In genomic region chr17:67784364-67785121, GRCh38 we compare ENCODE assay signal across 1 cellular context.
TF ChIP-seq lines count a peak whose summit lies in the region.

No MANE protein-coding gene starts in this region.

TF ChIP-seq in K562, 482 proteins besides CTCF, POLR2A, EP300 and RAD21 (continued from another document and continues in another):
- TF ChIP-seq, protein P1, sequence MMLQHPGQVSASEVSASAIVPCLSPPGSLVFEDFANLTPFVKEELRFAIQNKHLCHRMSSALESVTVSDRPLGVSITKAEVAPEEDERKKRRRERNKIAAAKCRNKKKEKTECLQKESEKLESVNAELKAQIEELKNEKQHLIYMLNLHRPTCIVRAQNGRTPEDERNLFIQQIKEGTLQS (IDR thresholded peaks at IDR 0.05): peak; percentile 18; the same call in 1 of the 2 replicates
- TF ChIP-seq, protein P1 (CRISPR knock-in tag; conservative IDR thresholded peaks at IDR 0.05): no peak
- peak; percentile 92 for TF ChIP-seq NCOR1 (IDR thresholded peaks at IDR 0.05)
- TF ChIP-seq GABPB2 (CRISPR knock-in tag; conservative IDR thresholded peaks at IDR 0.05): no peak
- TF ChIP-seq MCM5 (IDR thresholded peaks at IDR 0.05; ENCODE audit: low read depth): no peak
- TF ChIP-seq SRSF3 (IDR thresholded peaks at IDR 0.05; ENCODE audit: insufficient read depth, low read length): no peak
- no peak for TF ChIP-seq ZNF57 (CRISPR knock-in tag; IDR thresholded peaks at IDR 0.05)
- no peak for TF ChIP-seq CEBPZ (IDR thresholded peaks at IDR 0.05; ENCODE audit: borderline replicate concordance, low read depth, low read length)
- TF ChIP-seq, protein P2, sequence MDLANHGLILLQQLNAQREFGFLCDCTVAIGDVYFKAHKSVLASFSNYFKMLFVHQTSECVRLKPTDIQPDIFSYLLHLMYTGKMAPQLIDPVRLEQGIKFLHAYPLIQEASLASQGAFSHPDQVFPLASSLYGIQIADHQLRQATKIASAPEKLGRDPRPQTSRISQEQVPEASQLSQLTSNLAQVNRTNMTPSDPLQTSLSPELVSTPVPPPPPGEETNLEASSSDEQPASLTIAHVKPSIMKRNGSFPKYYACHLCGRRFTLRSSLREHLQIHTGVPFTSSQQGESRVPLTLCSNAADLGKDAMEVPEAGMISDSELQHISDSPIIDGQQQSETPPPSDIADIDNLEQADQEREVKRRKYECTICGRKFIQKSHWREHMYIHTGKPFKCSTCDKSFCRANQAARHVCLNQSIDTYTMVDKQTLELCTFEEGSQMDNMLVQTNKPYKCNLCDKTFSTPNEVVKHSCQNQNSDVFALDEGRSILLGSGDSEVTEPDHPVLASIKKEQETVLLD (IDR thresholded peaks at IDR 0.05): 0 out of 2 replicates have a peak, but pooled peaks have one; percentile 37
- TF ChIP-seq ZNF77 (CRISPR knock-in tag; IDR thresholded peaks at IDR 0.05): no peak
- TF ChIP-seq ZNF311 (CRISPR knock-in tag; IDR thresholded peaks at IDR 0.05): no peak
- no peak for TF ChIP-seq SAFB2 (IDR thresholded peaks at IDR 0.05; ENCODE audit: borderline replicate concordance, low read depth, low read length, severe bottlenecking)
- TF ChIP-seq, protein P3, sequence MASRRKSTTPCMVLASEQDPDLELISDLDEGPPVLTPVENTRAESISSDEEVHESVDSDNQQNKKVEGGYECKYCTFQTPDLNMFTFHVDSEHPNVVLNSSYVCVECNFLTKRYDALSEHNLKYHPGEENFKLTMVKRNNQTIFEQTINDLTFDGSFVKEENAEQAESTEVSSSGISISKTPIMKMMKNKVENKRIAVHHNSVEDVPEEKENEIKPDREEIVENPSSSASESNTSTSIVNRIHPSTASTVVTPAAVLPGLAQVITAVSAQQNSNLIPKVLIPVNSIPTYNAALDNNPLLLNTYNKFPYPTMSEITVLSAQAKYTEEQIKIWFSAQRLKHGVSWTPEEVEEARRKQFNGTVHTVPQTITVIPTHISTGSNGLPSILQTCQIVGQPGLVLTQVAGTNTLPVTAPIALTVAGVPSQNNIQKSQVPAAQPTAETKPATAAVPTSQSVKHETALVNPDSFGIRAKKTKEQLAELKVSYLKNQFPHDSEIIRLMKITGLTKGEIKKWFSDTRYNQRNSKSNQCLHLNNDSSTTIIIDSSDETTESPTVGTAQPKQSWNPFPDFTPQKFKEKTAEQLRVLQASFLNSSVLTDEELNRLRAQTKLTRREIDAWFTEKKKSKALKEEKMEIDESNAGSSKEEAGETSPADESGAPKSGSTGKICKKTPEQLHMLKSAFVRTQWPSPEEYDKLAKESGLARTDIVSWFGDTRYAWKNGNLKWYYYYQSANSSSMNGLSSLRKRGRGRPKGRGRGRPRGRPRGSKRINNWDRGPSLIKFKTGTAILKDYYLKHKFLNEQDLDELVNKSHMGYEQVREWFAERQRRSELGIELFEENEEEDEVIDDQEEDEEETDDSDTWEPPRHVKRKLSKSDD (conservative IDR thresholded peaks at IDR 0.05; ENCODE audit: low read length): no peak
- TF ChIP-seq, protein P4, sequence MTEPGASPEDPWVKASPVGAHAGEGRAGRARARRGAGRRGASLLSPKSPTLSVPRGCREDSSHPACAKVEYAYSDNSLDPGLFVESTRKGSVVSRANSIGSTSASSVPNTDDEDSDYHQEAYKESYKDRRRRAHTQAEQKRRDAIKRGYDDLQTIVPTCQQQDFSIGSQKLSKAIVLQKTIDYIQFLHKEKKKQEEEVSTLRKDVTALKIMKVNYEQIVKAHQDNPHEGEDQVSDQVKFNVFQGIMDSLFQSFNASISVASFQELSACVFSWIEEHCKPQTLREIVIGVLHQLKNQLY (CRISPR knock-in tag; conservative IDR thresholded peaks at IDR 0.05): no peak
- TF ChIP-seq CREM (IDR thresholded peaks at IDR 0.05; ENCODE audit: low read depth): peak; percentile 68
- TF ChIP-seq FOXP4 (CRISPR knock-in tag; IDR thresholded peaks at IDR 0.05; ENCODE audit: borderline replicate concordance): no peak
- TF ChIP-seq ELK1 (CRISPR knock-in tag; IDR thresholded peaks at IDR 0.05): no peak
- TF ChIP-seq ZNF316 (IDR thresholded peaks at IDR 0.05): no peak
- TF ChIP-seq XRCC4 (IDR thresholded peaks at IDR 0.05; ENCODE audit: extremely low read depth, insufficient read depth, insufficient read length): no peak
- no peak for TF ChIP-seq RHOXF2B (CRISPR knock-in tag; conservative IDR thresholded peaks at IDR 0.05)
- peak; percentile 43; the same call in 1 of the 2 replicates for TF ChIP-seq CTBP1 (IDR thresholded peaks at IDR 0.05; ENCODE audit: borderline replicate concordance)
- TF ChIP-seq BMI1 (IDR thresholded peaks at IDR 0.05; ENCODE audit: low read length): no peak
- TF ChIP-seq STAT5B (CRISPR knock-in tag; IDR thresholded peaks at IDR 0.05): no peak
- peak; percentile 24; the same call in 1 of the 2 replicates for TF ChIP-seq RAD51 (IDR thresholded peaks at IDR 0.05; ENCODE audit: borderline replicate concordance, low read depth)
- TF ChIP-seq TSHZ1 (CRISPR knock-in tag; IDR thresholded peaks at IDR 0.05): no peak
- peak; percentile 65 for TF ChIP-seq FOSL1 (tag; conservative IDR thresholded peaks at IDR 0.05)
- peak; percentile 72; the same call in 1 of the 2 replicates for TF ChIP-seq MXI1 (IDR thresholded peaks at IDR 0.05; ENCODE audit: low read depth, low read length)
- TF ChIP-seq BRF2 (IDR thresholded peaks at IDR 0.05; ENCODE audit: borderline replicate concordance, insufficient read depth, insufficient read length): no peak
- TF ChIP-seq CHD4 (IDR thresholded peaks at IDR 0.05; ENCODE audit: insufficient read depth, insufficient replicate concordance, low read depth, low read length, poor library complexity, severe bottlenecking): peak; percentile 58
- no peak for TF ChIP-seq GTF2E2 (tag; IDR thresholded peaks at IDR 0.05)
- peak; percentile 61; the same call in 1 of the 2 replicates for TF ChIP-seq ARID3A (IDR thresholded peaks at IDR 0.05; ENCODE audit: borderline replicate concordance, low read depth, low read length)
- TF ChIP-seq GMEB1 (CRISPR knock-in tag; IDR thresholded peaks at IDR 0.05): no peak; the same call in 1 of the 2 replicates
- no peak for TF ChIP-seq HEY1 (CRISPR knock-in tag; IDR thresholded peaks at IDR 0.05; ENCODE audit: borderline replicate concordance)
